ENCODE assay signal across 28 cellular contexts in genomic region chr10:132437511-132437910, GRCh38.
"Had no signal": no experiment of that assay in that cellular context is flagged by ENCODE, and none has a peak within 500 bp of the region (broad histone marks: within the 10 kb centered on the region; RNA-seq: fewer than 3 reads in every experiment).

No MANE protein-coding gene starts in this region.

- H3K4me2 ChIP-seq: KMS-11 had no signal

- H3K36me3 ChIP-seq: ascending aorta, cardiac muscle cell, SJSA1 had no signal

- H3K27ac ChIP-seq: ascending aorta, body of pancreas, cardiac muscle cell, KMS-11, SJSA1 had no signal

- H3K27ac Mint-ChIP-seq: activated CD8-positive, alpha-beta memory T cell treated with anti-CD3 and anti-CD28 coated beads, Interleukin-2, amount 10 ng/mL, durations not matched to agents 7 days and 5 days; activated naive CD8-positive, alpha-beta T cell treated with anti-CD3 and anti-CD28 coated beads, Interleukin-2, amount 50 U/mL, for 24 hours; activated T-cell treated with anti-CD3 and anti-CD28 coated beads, Interleukin-2, amount 50 U/mL, for 24 hours; activated T-helper 1 cell treated with anti-CD3 and anti-CD28 coated beads, Interleukin-12 subunit alpha, Interleukin-12 subunit beta, Interleukin-2, Interleukin-4 antibody, amounts not matched to agents 30 ng/mL and 10 ng/mL and 1 ng/mL, durations not matched to agents 14 hours and 24 hours and 36 hours; T-helper 1 cell treated with Interleukin-12 subunit alpha and Interleukin-12 subunit beta and Interleukin-4 antibody, amounts not matched to agents 30 μg/mL and 1 μg/mL, for 36 hours; WTC11 had no signal

- H3K27me3 Mint-ChIP-seq: activated CD8-positive, alpha-beta memory T cell treated with anti-CD3 and anti-CD28 coated beads, Interleukin-2, amount 10 ng/mL, durations not matched to agents 7 days and 5 days; activated naive CD8-positive, alpha-beta T cell treated with anti-CD3 and anti-CD28 coated beads, Interleukin-2, amount 50 U/mL, for 24 hours; activated T-cell treated with anti-CD3 and anti-CD28 coated beads, Interleukin-2, amount 50 U/mL, for 24 hours had no signal

- H3K9me3 Mint-ChIP-seq: activated naive CD8-positive, alpha-beta T cell treated with anti-CD3 and anti-CD28 coated beads, Interleukin-2, amount 50 U/mL, for 24 hours; activated T-cell treated with anti-CD3 and anti-CD28 coated beads, Interleukin-2, amount 50 U/mL, for 24 hours; activated T-helper 1 cell treated with anti-CD3 and anti-CD28 coated beads, Interleukin-12 subunit alpha, Interleukin-12 subunit beta, Interleukin-2, Interleukin-4 antibody, amounts not matched to agents 30 ng/mL and 10 ng/mL and 1 ng/mL, durations not matched to agents 14 hours and 24 hours and 36 hours had no signal

- H3K4me1 ChIP-seq: ascending aorta, SJSA1 had no signal

- H3K27me3 ChIP-seq: ascending aorta, body of pancreas, cardiac muscle cell, SJSA1 had no signal

- H3K4me3 ChIP-seq: ascending aorta, body of pancreas, cardiac muscle cell, SJSA1 had no signal

- H3K4me1 Mint-ChIP-seq: WTC11 had no signal

- ATAC-seq: activated CD8-positive, alpha-beta memory T cell treated with anti-CD3 and anti-CD28 coated beads, Interleukin-2, amount 10 ng/mL, durations not matched to agents 7 days and 5 days; activated naive CD8-positive, alpha-beta T cell treated with anti-CD3 and anti-CD28 coated beads, Interleukin-2, amount 50 U/mL, for 24 hours; body of pancreas; SK-N-SH treated with all-trans-retinoic acid at 6 μM for 48 hours; WTC11 had no signal

- H3K9me3 ChIP-seq: ascending aorta, body of pancreas, SJSA1 had no signal

- DNase-seq: activated CD4-positive, alpha-beta T cell treated with anti-CD3 and anti-CD28 coated beads for 48 hours; activated CD4-positive, alpha-beta T cell treated with anti-CD3 and anti-CD28 coated beads, Interleukin-2, amount 50 U/mL, for 4 hours; activated CD4-positive, CD25-positive, alpha-beta regulatory T cell treated with anti-CD3 and anti-CD28 coated beads, Interleukin-2, amount 50 U/mL, for 72 hours; activated CD8-positive, alpha-beta memory T cell treated with anti-CD3 and anti-CD28 coated beads, Interleukin-2, amount 10 ng/mL, durations not matched to agents 7 days and 5 days; activated effector memory CD4-positive, alpha-beta T cell treated with Interleukin-2 at 50 U/mL for 16 hours; activated naive CD4-positive, alpha-beta T cell treated with Interleukin-2 at 50 U/mL for 16 hours; activated naive CD8-positive, alpha-beta T cell treated with anti-CD3 and anti-CD28 coated beads, Interleukin-2, amount 50 U/mL, for 24 hours; activated T-cell treated with anti-CD3 and anti-CD28 coated beads, Interleukin-2, amount 50 U/mL, for 24 hours; amniotic stem cell; body of pancreas; MM.1S; NCI-H1048; NCI-H146; NCI-H187 treated with DMSO at 0.1 percent for 48 hours; NCI-H2081 treated with DMSO at 0.1 percent for 48 hours; NCI-H446; NCI-H524; SHP77; T-helper 9 cell had no signal

- H3K4me3 Mint-ChIP-seq: activated CD8-positive, alpha-beta memory T cell treated with anti-CD3 and anti-CD28 coated beads, Interleukin-2, amount 10 ng/mL, durations not matched to agents 7 days and 5 days; activated naive CD8-positive, alpha-beta T cell treated with anti-CD3 and anti-CD28 coated beads, Interleukin-2, amount 50 U/mL, for 24 hours; activated T-cell treated with anti-CD3 and anti-CD28 coated beads, Interleukin-2, amount 50 U/mL, for 24 hours; activated T-helper 1 cell treated with anti-CD3 and anti-CD28 coated beads, Interleukin-12 subunit alpha, Interleukin-12 subunit beta, Interleukin-2, Interleukin-4 antibody, amounts not matched to agents 30 ng/mL and 10 ng/mL and 1 ng/mL, durations not matched to agents 14 hours and 24 hours and 36 hours; T-helper 1 cell treated with Interleukin-12 subunit alpha and Interleukin-12 subunit beta and Interleukin-4 antibody, amounts not matched to agents 30 μg/mL and 1 μg/mL, for 36 hours; WTC11 had no signal

- H3K36me3 Mint-ChIP-seq: activated CD8-positive, alpha-beta memory T cell treated with anti-CD3 and anti-CD28 coated beads, Interleukin-2, amount 10 ng/mL, durations not matched to agents 7 days and 5 days; activated naive CD4-positive, alpha-beta T cell treated with anti-CD3 and anti-CD28 coated beads, Interleukin-2, amount 50 U/mL, for 72 hours; WTC11 had no signal

- H3K9ac ChIP-seq: KMS-11 had no signal
